Comparison of ENCODE assay signal across 24 cellular contexts in the genomic region with DNA sequence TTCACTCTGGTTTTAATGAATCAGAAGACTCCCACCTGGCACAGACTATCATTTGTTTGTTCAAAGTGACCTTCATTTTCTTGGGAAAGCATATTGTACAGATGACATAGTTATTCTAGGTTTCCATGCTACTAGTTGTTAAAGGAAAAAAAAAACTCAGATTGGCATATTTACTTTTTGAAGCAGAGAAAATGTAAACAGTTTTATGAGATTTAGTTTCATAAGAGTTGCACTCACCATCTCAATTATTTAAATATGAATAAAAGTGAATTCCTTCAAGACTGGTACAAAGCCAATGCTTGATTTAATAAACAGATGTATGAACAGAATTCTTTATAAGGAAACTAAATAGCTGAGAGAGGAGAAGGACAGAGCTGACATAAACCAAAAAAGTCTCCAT.
DNase-seq lines count a peak whose midpoint lies in the region; ATAC-seq and TF ChIP-seq lines count a peak whose summit lies in the region.
"Had no signal": no experiment of that assay in that cellular context is flagged by ENCODE, and none has a peak within 500 bp of the region (broad histone marks: within the 10 kb centered on the region; RNA-seq: fewer than 3 reads in every experiment).

No MANE protein-coding gene starts in this region.

- DNase-seq in HCEC 1CT = peak; percentile 2
- DNase-seq in fibroblast of lung (ENCODE audit: low read depth in 2 of 2) = peak; percentile 15 to 90
- no peak for DNase-seq in activated CD4-positive, CD25-positive, alpha-beta regulatory T cell treated with anti-CD3 and anti-CD28 coated beads, Interleukin-2, amount 50 U/mL, for 72 hours
- no peak for DNase-seq in Peyer's patch
- DNase-seq: activated CD4-positive, alpha-beta T cell treated with anti-CD3 and anti-CD28 coated beads for 36 hours; activated T-cell treated with anti-CD3 and anti-CD28 coated beads for 4 hours; CD4-positive, alpha-beta memory T cell; central memory CD4-positive, alpha-beta T cell; dermis blood vessel endothelial cell; head of caudate nucleus; left cardiac atrium; NCI-H1092 treated with DMSO at 0.1 percent for 48 hours; NCI-H187 treated with DMSO at 0.1 percent for 48 hours; NCI-H226; NCI-H774; T-helper 17 cell; thyroid gland had no signal

- H3K27ac ChIP-seq in fibroblast of lung (ENCODE audit: insufficient read depth, low read length) (no peak overlapping the region), rectal smooth muscle tissue (ENCODE audit: low read depth, low read length) (peak overlapping the region; percentile 50), Peyer's patch (no peak overlapping the region)
- H3K27ac ChIP-seq: ascending aorta, thyroid gland had no signal

- peak; percentile 33; the same call in 2 of the 3 replicates for ATAC-seq in SK-N-SH treated with all-trans-retinoic acid at 6 μM for 48 hours
- no peak for ATAC-seq in HG02759 (IDR thresholded peaks at IDR 0.05; ENCODE audit: unreplicated experiment)
- no peak for ATAC-seq in HG03520 (IDR thresholded peaks at IDR 0.05; ENCODE audit: unreplicated experiment)
- ATAC-seq: activated CD4-positive, alpha-beta T cell treated with anti-CD3 and anti-CD28 coated beads for 36 hours; GM23338; left cardiac atrium; T-helper 17 cell had no signal

- peaks cover 3% of the 10 kb centered on the region for H3K4me1 ChIP-seq in fibroblast of lung (ENCODE audit: control insufficient read depth, extremely low read depth, insufficient read depth, low read length)
- H3K4me1 ChIP-seq in rectal smooth muscle tissue (ENCODE audit: control insufficient read depth, insufficient read depth, low read length) = peaks cover 11% of the 10 kb centered on the region
- H3K4me1 ChIP-seq in Peyer's patch = no peaks in the 10 kb centered on the region
- H3K4me1 ChIP-seq: ascending aorta, prostate gland, thyroid gland had no signal

- no peak overlapping the region for H3K4me3 ChIP-seq in fibroblast of lung (replicated peaks in 1 of 4; ENCODE audit: control extremely low read depth in 1 of 4, insufficient read depth in 1 of 4, low read depth in 3 of 4, low read length in 4 of 4)
- no peak overlapping the region for H3K4me3 ChIP-seq in rectal smooth muscle tissue (ENCODE audit: low read length)
- no peak overlapping the region for H3K4me3 ChIP-seq in Peyer's patch
- H3K4me3 ChIP-seq: ascending aorta, GM23338, prostate gland, thyroid gland had no signal

- no peak overlapping the region for H3K9ac ChIP-seq in fibroblast of lung (ENCODE audit: insufficient read depth, low read length)
- no peak overlapping the region for H3K9ac ChIP-seq in rectal smooth muscle tissue (ENCODE audit: low read length)

- H3K4me2 ChIP-seq in fibroblast of lung (ENCODE audit: extremely low read depth, insufficient read depth, low read length) = no peak overlapping the region
- H3K4me2 ChIP-seq: GM23338 had no signal

- no peaks in the 10 kb centered on the region for H3K36me3 ChIP-seq in fibroblast of lung (ENCODE audit: control insufficient read depth, insufficient read depth, low read length)
- no peaks in the 10 kb centered on the region for H3K36me3 ChIP-seq in rectal smooth muscle tissue (ENCODE audit: control insufficient read depth, insufficient read depth, low read length)
- H3K36me3 ChIP-seq in Peyer's patch = no peaks in the 10 kb centered on the region
- H3K36me3 ChIP-seq: ascending aorta, prostate gland, thyroid gland had no signal

- H3K27me3 ChIP-seq in fibroblast of lung (ENCODE audit: control insufficient read depth, insufficient read depth, low read length) (no peaks in the 10 kb centered on the region), rectal smooth muscle tissue (ENCODE audit: control insufficient read depth, insufficient read depth, low read length) (no peaks in the 10 kb centered on the region), Peyer's patch (no peaks in the 10 kb centered on the region)
- H3K27me3 ChIP-seq: ascending aorta, thyroid gland had no signal

- H4K20me1 ChIP-seq in fibroblast of lung (ENCODE audit: control insufficient read depth, extremely low read depth, insufficient read depth, low read length) = no peaks in the 10 kb centered on the region

- H3K9me3 ChIP-seq in fibroblast of lung (ENCODE audit: control insufficient read depth, insufficient read depth, low read depth, low read length) (no peaks in the 10 kb centered on the region), Peyer's patch (no peaks in the 10 kb centered on the region)
- H3K9me3 ChIP-seq: ascending aorta, prostate gland, thyroid gland had no signal

- no peaks in the 10 kb centered on the region for H3K79me2 ChIP-seq in fibroblast of lung (ENCODE audit: control insufficient read depth, insufficient read depth, low read length)

- no peak for TF ChIP-seq POLR2A in Peyer's patch (IDR thresholded peaks at IDR 0.05)

- no peak for TF ChIP-seq CTCF in fibroblast of lung (conservative IDR thresholded peaks at IDR 0.05 in 1 of 2, IDR thresholded peaks at IDR 0.05 in 1 of 2; ENCODE audit: low read depth in 1 of 2, low read length in 2 of 2)
- TF ChIP-seq CTCF in Peyer's patch (IDR thresholded peaks at IDR 0.05) = no peak

- H2AFZ ChIP-seq in fibroblast of lung (ENCODE audit: low read length) = no peak overlapping the region
- H2AFZ ChIP-seq: GM23338 had no signal

TF ChIP-seq in SK-N-SH treated with all-trans-retinoic acid at 6 μM for 48 hours, 23 proteins besides CTCF, POLR2A, EP300 and RAD21:
- no peak for TF ChIP-seq TOX (CRISPR knock-in tag; IDR thresholded peaks at IDR 0.05; ENCODE audit: borderline replicate concordance)
- TF ChIP-seq OSR1 (CRISPR knock-in tag; IDR thresholded peaks at IDR 0.05) = no peak
- no peak for TF ChIP-seq CSRNP3 (CRISPR knock-in tag; IDR thresholded peaks at IDR 0.05)
- no peak for TF ChIP-seq PPARA (CRISPR knock-in tag; IDR thresholded peaks at IDR 0.05; ENCODE audit: borderline replicate concordance)
- no peak for TF ChIP-seq RARB (CRISPR knock-in tag; IDR thresholded peaks at IDR 0.05)
- TF ChIP-seq BACH2 (CRISPR knock-in tag; IDR thresholded peaks at IDR 0.05; ENCODE audit: borderline replicate concordance) = no peak
- TF ChIP-seq ZNF8 (CRISPR knock-in tag; IDR thresholded peaks at IDR 0.05) = no peak
- TF ChIP-seq, protein P1, sequence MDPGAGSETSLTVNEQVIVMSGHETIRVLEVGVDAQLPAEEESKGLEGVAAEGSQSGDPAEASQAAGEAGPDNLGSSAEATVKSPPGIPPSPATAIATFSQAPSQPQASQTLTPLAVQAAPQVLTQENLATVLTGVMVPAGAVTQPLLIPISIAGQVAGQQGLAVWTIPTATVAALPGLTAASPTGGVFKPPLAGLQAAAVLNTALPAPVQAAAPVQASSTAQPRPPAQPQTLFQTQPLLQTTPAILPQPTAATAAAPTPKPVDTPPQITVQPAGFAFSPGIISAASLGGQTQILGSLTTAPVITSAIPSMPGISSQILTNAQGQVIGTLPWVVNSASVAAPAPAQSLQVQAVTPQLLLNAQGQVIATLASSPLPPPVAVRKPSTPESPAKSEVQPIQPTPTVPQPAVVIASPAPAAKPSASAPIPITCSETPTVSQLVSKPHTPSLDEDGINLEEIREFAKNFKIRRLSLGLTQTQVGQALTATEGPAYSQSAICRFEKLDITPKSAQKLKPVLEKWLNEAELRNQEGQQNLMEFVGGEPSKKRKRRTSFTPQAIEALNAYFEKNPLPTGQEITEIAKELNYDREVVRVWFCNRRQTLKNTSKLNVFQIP (CRISPR knock-in tag; IDR thresholded peaks at IDR 0.05; ENCODE audit: borderline replicate concordance, low read depth) = no peak
- TF ChIP-seq TCF4 (CRISPR knock-in tag; IDR thresholded peaks at IDR 0.05; ENCODE audit: borderline replicate concordance) = no peak
- TF ChIP-seq, protein P2, sequence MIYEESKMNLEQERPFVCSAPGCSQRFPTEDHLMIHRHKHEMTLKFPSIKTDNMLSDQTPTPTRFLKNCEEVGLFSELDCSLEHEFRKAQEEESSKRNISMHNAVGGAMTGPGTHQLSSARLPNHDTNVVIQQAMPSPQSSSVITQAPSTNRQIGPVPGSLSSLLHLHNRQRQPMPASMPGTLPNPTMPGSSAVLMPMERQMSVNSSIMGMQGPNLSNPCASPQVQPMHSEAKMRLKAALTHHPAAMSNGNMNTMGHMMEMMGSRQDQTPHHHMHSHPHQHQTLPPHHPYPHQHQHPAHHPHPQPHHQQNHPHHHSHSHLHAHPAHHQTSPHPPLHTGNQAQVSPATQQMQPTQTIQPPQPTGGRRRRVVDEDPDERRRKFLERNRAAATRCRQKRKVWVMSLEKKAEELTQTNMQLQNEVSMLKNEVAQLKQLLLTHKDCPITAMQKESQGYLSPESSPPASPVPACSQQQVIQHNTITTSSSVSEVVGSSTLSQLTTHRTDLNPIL (CRISPR knock-in tag; IDR thresholded peaks at IDR 0.05; ENCODE audit: low read depth) = no peak
- no peak for TF ChIP-seq CSDC2 (CRISPR knock-in tag; IDR thresholded peaks at IDR 0.05)
- TF ChIP-seq ZNF70 (CRISPR knock-in tag; IDR thresholded peaks at IDR 0.05) = no peak

Comparison
In these comparisons a context has a peak if more than half of its experiments do, and no peak if none do; other contexts are left out.
1. DNase-seq: peak in HCEC 1CT (single experiment) and fibroblast of lung (2 of 2); none in activated CD4-positive, CD25-positive, alpha-beta regulatory T cell treated with anti-CD3 and anti-CD28 coated beads, Interleukin-2, amount 50 U/mL, for 72 hours (single experiment) and Peyer's patch (0 of 3).